ENCODE assay signal across 10 cellular contexts in the genomic region with DNA sequence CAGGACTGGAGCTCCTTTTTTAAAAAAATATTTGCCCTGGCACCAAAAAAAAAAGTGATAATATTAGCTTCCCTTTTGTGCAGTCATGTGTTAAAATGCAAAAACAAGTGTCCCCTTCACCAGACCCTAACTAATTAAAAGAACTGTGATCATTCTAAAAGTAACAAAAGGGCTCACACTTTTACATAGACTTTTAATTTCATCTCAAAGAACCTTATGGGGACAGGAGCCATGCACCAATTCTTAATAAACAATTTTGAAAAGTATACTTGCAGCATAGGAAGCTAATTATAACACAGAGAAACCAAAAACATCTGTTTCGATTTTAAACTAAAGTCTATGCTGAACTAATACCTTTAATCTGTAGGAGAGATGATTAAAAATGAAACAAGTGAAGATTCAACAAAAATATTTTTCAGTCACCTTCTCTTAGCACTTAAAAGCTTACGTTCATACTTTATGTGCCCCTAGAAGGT. TPM values are rescaled to one million over a fixed set of nuclear protein-coding genes. Genes with fewer than 3 reads are reported as not detected.
DNase-seq lines count a peak whose midpoint lies in the region; ATAC-seq and TF ChIP-seq lines count a peak whose summit lies in the region.
"Had no signal": no experiment of that assay in that cellular context is flagged by ENCODE, and none has a peak within 500 bp of the region (broad histone marks: within the 10 kb centered on the region; RNA-seq: fewer than 3 reads in every experiment).

No MANE protein-coding gene starts in this region.

- H3K27ac ChIP-seq in mesenchymal stem cell (ENCODE audit: low read length, poor library complexity, severe bottlenecking) = no peak overlapping the region
- H3K27ac ChIP-seq in heart right ventricle = no peak overlapping the region
- H3K27ac ChIP-seq: cardiac muscle cell had no signal

- H3K14ac ChIP-seq in mesenchymal stem cell (ENCODE audit: low read length in 2 of 2) = no peak overlapping the region

- H4K91ac ChIP-seq in mesenchymal stem cell (ENCODE audit: low read length) = no peak overlapping the region

- H2BK12ac ChIP-seq in mesenchymal stem cell (ENCODE audit: low read length in 2 of 2) = no peak overlapping the region

- peak; percentile 48 for ATAC-seq in GM18907 (IDR thresholded peaks at IDR 0.05; ENCODE audit: unreplicated experiment)
- ATAC-seq in GM21529 (IDR thresholded peaks at IDR 0.05; ENCODE audit: unreplicated experiment) = peak; percentile 45
- ATAC-seq in HG03354 (IDR thresholded peaks at IDR 0.05; ENCODE audit: poor library complexity, severe bottlenecking, unreplicated experiment) = peak; percentile 52
- ATAC-seq in heart right ventricle = no peak
- ATAC-seq in HG02970 (IDR thresholded peaks at IDR 0.05; ENCODE audit: low FRiP score, unreplicated experiment) = no peak

- H3K9ac ChIP-seq in mesenchymal stem cell (ENCODE audit: low read length) = peak overlapping the region; percentile 47

- H3K27me3 ChIP-seq in mesenchymal stem cell (ENCODE audit: control insufficient read depth in 1 of 2, insufficient read depth in 1 of 2, low read length in 2 of 2) (no peaks in the 10 kb centered on the region), heart right ventricle (no peaks in the 10 kb centered on the region)
- H3K27me3 ChIP-seq: cardiac muscle cell had no signal

- peaks cover 25% of the 10 kb centered on the region for H3K79me1 ChIP-seq in mesenchymal stem cell (replicated peaks; ENCODE audit: low read length, poor library complexity, severe bottlenecking)

- H2AFZ ChIP-seq in mesenchymal stem cell (ENCODE audit: low read depth, low read length) = no peak overlapping the region

- no peak overlapping the region for H2AK5ac ChIP-seq in mesenchymal stem cell (ENCODE audit: low read length, severe bottlenecking)

- no peak overlapping the region for H3K4me2 ChIP-seq in mesenchymal stem cell (ENCODE audit: low read length, poor library complexity, severe bottlenecking)

- intact Hi-C loops in heart right ventricle (cut with DNase I) = no loop called here

- H3K18ac ChIP-seq in mesenchymal stem cell (ENCODE audit: low read depth in 1 of 2, low read length in 2 of 2) = no peak overlapping the region

- no peak for TF ChIP-seq CTCF in heart right ventricle (IDR thresholded peaks at IDR 0.05)

- DNase-seq in mesenchymal stem cell = no peak
- no peak for DNase-seq in hypothalamus (lab: John Stamatoyannopoulos, UW)
- DNase-seq in heart right ventricle = no peak
- DNase-seq: activated CD4-positive, CD25-positive, alpha-beta regulatory T cell; stimulated activated CD4-positive, alpha-beta T cell treated with anti-CD3 and anti-CD28 coated beads, Interleukin-4, amount 100 ng/mL, for 1 hour had no signal

- no peak overlapping the region for H4K8ac ChIP-seq in mesenchymal stem cell (ENCODE audit: low read length)

- H2BK5ac ChIP-seq in mesenchymal stem cell (ENCODE audit: low read depth, low read length, poor library complexity, severe bottlenecking) = no peak overlapping the region

- H3K36me3 ChIP-seq in mesenchymal stem cell (ENCODE audit: control insufficient read depth in 1 of 2, insufficient read depth in 2 of 2, low read depth in 1 of 2, low read length in 2 of 2) = peaks cover 15 to 67% of the 10 kb centered on the region in 2 experiments
- peaks cover 0 to 50% (median 15%) of the 10 kb centered on the region in 9 donors for H3K36me3 ChIP-seq in heart right ventricle

- H3K9me3 ChIP-seq in mesenchymal stem cell (ENCODE audit: control insufficient read depth, low read length) (peaks cover 11% of the 10 kb centered on the region), heart right ventricle (no peaks in the 10 kb centered on the region)

- no peak overlapping the region for H3K23ac ChIP-seq in mesenchymal stem cell (ENCODE audit: low read length in 2 of 2)

- H2BK15ac ChIP-seq in mesenchymal stem cell (ENCODE audit: low read depth, poor library complexity, severe bottlenecking) = no peak overlapping the region

- WGBS in mesenchymal stem cell = 100% methylated on average over 1 of the region's 2 CpGs
- 74 to 82% methylated on average over 2 of the region's 2 CpGs for WGBS in heart right ventricle, 2 donors

- H3K4ac ChIP-seq in mesenchymal stem cell (ENCODE audit: low read depth in 1 of 2, low read length in 2 of 2) = no peak overlapping the region

- H3K4me1 ChIP-seq in mesenchymal stem cell (ENCODE audit: control insufficient read depth, insufficient read depth, low read depth, low read length) (peaks cover 5% of the 10 kb centered on the region), heart right ventricle (peaks cover 0 to 69% (median 31%) of the 10 kb centered on the region in 9 donors)

- H3K4me3 ChIP-seq in mesenchymal stem cell (ENCODE audit: insufficient read depth in 1 of 2, low read depth in 1 of 2, low read length in 2 of 2) (no peak overlapping the region), heart right ventricle (no peak overlapping the region)
- H3K4me3 ChIP-seq: cardiac muscle cell had no signal

- no peak overlapping the region for H2BK120ac ChIP-seq in mesenchymal stem cell (ENCODE audit: low read depth, low read length)

RNA-seq across cellular contexts. Expression of a gene that starts 17.3 kb away (rescaled TPM):
- polyA plus RNA-seq in mesenchymal stem cell (2013, experiment 1 of 2) = 32.9 TPM
- polyA plus RNA-seq in mesenchymal stem cell (2013, experiment 2 of 2) = 31.0 TPM
- total RNA-seq in heart right ventricle = 10 to 100 TPM; 50.4 to 71.4 (median 61.3) TPM
- polyA plus RNA-seq in heart right ventricle = 10 to 100 TPM in 1 of 2 donors, 1 to 10 TPM in 1; 6.4 to 11.9 TPM

RNA-seq across cellular contexts. Expression of a gene that starts 42.4 kb away (rescaled TPM):
- not detected for polyA plus RNA-seq in mesenchymal stem cell (2013, experiment 1 of 2)
- polyA plus RNA-seq in mesenchymal stem cell (2013, experiment 2 of 2) = not detected
- total RNA-seq in heart right ventricle = not detected
- not detected for polyA plus RNA-seq in heart right ventricle
- total RNA-seq: cardiac muscle cell had no signal
- polyA plus RNA-seq: cardiac muscle cell had no signal

RNA-seq across cellular contexts. Expression of a gene that starts 56.8 kb away (rescaled TPM):
- polyA plus RNA-seq in mesenchymal stem cell (2013, experiment 1 of 2) = not detected
- polyA plus RNA-seq in mesenchymal stem cell (2013, experiment 2 of 2) = not detected
- total RNA-seq in heart right ventricle = not detected
- polyA plus RNA-seq in heart right ventricle = not detected
- total RNA-seq: cardiac muscle cell had no signal
- polyA plus RNA-seq: cardiac muscle cell had no signal

Comparison
In these comparisons a context has a peak if more than half of its experiments do, and no peak if none do; other contexts are left out.
1. ATAC-seq: peak in GM18907 (single experiment), GM21529 (single experiment) and HG03354 (single experiment); none in heart right ventricle (0 of 8) and HG02970 (single experiment).